Comparison of ENCODE assay signal across 8 cellular contexts in the genomic region with DNA sequence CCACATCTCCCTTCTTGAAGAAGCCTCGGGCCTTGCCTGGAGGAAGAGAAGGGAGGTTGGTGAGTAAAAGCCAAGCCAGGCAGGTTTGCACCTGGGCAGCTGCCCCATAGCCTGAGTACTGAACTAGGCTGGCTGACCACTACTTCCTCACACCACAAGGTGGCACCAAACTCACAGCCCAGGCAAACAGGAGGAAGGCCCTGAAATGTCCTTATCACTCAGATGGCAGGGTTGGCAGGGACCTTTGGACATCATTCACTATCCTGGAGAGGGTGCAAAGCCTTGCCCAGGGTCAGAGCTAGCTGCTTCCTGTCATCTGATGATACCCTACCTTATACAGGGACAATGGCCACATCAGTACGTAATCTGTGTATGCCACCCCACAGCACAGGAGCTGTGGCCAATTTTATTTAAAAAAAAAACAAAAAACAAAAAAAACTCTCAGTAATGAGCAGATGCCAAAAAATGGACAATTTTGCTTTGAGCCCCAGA. TPM values are rescaled to one million over a fixed set of nuclear protein-coding genes. Genes with fewer than 3 reads are reported as not detected.
DNase-seq lines count a peak whose midpoint lies in the region; ATAC-seq and TF ChIP-seq lines count a peak whose summit lies in the region.

No MANE protein-coding gene starts in this region.

- peaks cover 9% of the 10 kb centered on the region for H3K4me1 Mint-ChIP-seq in neural crest cell

- H3K9me3 Mint-ChIP-seq in neural crest cell: no peaks in the 10 kb centered on the region

- no peak for ATAC-seq in HG03432 (IDR thresholded peaks at IDR 0.05; ENCODE audit: unreplicated experiment)

- no peak overlapping the region for H3K27ac Mint-ChIP-seq in neural crest cell (ENCODE audit: unreplicated experiment)

- DNase-seq in GM10266 (ENCODE audit: extremely low spot score): peak; percentile 79
- DNase-seq in HUDEP-2 (lab: John Stamatoyannopoulos, UW; ENCODE audit: unreplicated experiment in 76 of 76): peak in 72 of 76 experiments; percentile 15 to 82 (median 58)
- DNase-seq in RKO (ENCODE audit: low spot score): peak; percentile 75
- DNase-seq in activated T-helper 1 cell treated with Interleukin-2 at 50 U/mL for 16 hours (ENCODE audit: low read depth): peak; percentile 53
- peak; percentile 77 for DNase-seq in fibroblast of peridontal ligament (ENCODE audit: extremely low read depth)
- DNase-seq in neural crest cell (ENCODE audit: low read depth, low spot score): peak; percentile 67
- peak in 39 of 49 donors; percentile 20 to 84 (median 66) for DNase-seq in substantia nigra (lab: John Stamatoyannopoulos, UW)

- H3K36me3 Mint-ChIP-seq in neural crest cell (ENCODE audit: low read depth): peaks cover 26% of the 10 kb centered on the region

- no peak overlapping the region for H3K27ac ChIP-seq in substantia nigra (ENCODE audit: low read depth, low read length, poor library complexity, severe bottlenecking)

- peaks cover 50% of the 10 kb centered on the region for H3K27me3 Mint-ChIP-seq in neural crest cell (ENCODE audit: low read depth)

- H3K4me3 Mint-ChIP-seq in neural crest cell: peak overlapping the region; percentile 51

- peak; percentile 92 for TF ChIP-seq CTCF in GM10266 (IDR thresholded peaks at IDR 0.05; ENCODE audit: control insufficient read depth, insufficient read depth, low read depth, missing control alignments)
- peak; percentile 84 for TF ChIP-seq CTCF in neural crest cell (conservative IDR thresholded peaks at IDR 0.05)

RNA-seq across cellular contexts. Expression of a gene that starts 2.2 kb away (rescaled TPM):
- 0.35 and 0.48 TPM in 2 replicates for total RNA-seq in neural crest cell

RNA-seq across cellular contexts. Expression of a gene that starts 31.2 kb away (rescaled TPM):
- total RNA-seq in neural crest cell: 905 and 917 TPM in 2 replicates
